ENCODE assay signal across 17 cellular contexts in the genomic region with DNA sequence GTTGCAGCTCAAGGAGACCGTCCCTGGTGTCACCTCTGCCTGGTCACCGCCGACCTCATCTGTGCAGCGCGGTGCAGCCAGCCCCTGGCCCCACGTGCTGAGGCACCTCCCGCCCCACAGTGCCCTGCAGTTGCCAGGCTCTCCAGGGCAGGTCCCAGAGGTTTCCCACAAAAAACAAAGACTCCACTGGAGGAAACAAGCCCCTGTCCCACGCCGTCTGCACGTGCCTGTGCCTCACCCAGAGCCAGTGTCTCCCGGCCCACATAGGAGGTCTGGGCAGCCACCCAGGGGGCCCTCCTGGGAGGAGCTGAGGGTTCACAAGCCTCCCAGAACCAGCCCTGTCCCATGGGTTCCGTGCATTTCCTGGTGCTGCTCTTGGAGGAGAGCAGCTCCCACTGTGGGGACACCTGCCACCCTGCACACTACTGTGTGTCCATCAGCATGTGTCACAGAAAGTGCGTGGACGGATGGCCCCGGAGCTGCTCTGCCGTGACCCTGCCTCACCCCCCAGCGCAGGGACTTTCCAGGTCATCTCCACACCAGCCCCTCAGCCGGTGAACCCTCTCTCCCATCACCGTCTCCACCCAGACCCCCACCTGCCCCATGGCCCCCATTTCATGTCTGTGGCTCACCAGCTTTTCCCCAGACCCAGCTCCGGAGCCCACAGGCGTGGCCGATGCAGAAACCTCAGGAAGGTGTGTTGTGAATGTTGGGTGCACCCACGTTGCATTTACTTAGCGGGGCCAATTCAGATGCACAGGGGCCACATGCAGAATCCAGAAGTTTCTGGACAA. TPM values are rescaled to one million over a fixed set of nuclear protein-coding genes. Genes with fewer than 3 reads are reported as not detected.
DNase-seq lines count a peak whose midpoint lies in the region; ATAC-seq, FAIRE-seq and TF ChIP-seq lines count a peak whose summit lies in the region.
"Had no signal": no experiment of that assay in that cellular context is flagged by ENCODE, and none has a peak within 500 bp of the region (broad histone marks: within the 10 kb centered on the region; RNA-seq: fewer than 3 reads in every experiment).

No MANE protein-coding gene starts in this region.

- H3K36me3 Mint-ChIP-seq in activated CD8-positive, alpha-beta T cell treated with anti-CD3 and anti-CD28 coated beads, Interleukin-2, amount 10 ng/mL, durations not matched to agents 7 days and 5 days (ENCODE audit: low read depth), result peaks cover 19% of the 10 kb centered on the region
- peaks cover 11% of the 10 kb centered on the region for H3K36me3 Mint-ChIP-seq in activated CD8-positive, alpha-beta T cell treated with anti-CD3 and anti-CD28 coated beads for 36 hours (ENCODE audit: low read depth)
- H3K36me3 Mint-ChIP-seq in memory B cell, result peaks cover 19% of the 10 kb centered on the region

- TF ChIP-seq POLR2A in K562 (conservative IDR thresholded peaks at IDR 0.05) (no peak), vagina (IDR thresholded peaks at IDR 0.05) (no peak)

- WGBS in K562 (ENCODE audit: insufficient coverage, low coverage, missing lambda C conversion rate), result 79% methylated on average over 24 of the region's 24 CpGs
- whole genome bisulfite sequencing in smooth muscle cell (ENCODE audit: low lambda C conversion rate), result 84% methylated on average over 23 of the region's 24 CpGs

- TF ChIP-seq RAD21 in K562 (CRISPR knock-in tag; conservative IDR thresholded peaks at IDR 0.05 in 1 of 2, IDR thresholded peaks at IDR 0.05 in 1 of 2), result no peak

- H3K4me2 ChIP-seq in K562 (ENCODE audit: insufficient read depth, low read length) (no peak overlapping the region), smooth muscle cell (no peak overlapping the region)
- H3K4me2 ChIP-seq: hepatocyte had no signal

- H3K4me1 ChIP-seq in K562 (replicated peaks in 1 of 2; ENCODE audit: control insufficient read depth in 2 of 2, insufficient read depth in 2 of 2, low read length in 2 of 2) (peaks cover 0 to 50% of the 10 kb centered on the region in 2 experiments; a peak in 3 of 5 replicates), vagina (peaks cover 37% of the 10 kb centered on the region), smooth muscle cell (ENCODE audit: low read depth) (no peaks in the 10 kb centered on the region)

- H3K79me2 ChIP-seq in K562 (ENCODE audit: control insufficient read depth, insufficient read depth, low read length), result no peaks in the 10 kb centered on the region
- no peaks in the 10 kb centered on the region for H3K79me2 ChIP-seq in smooth muscle cell (ENCODE audit: low read depth)
- H3K79me2 ChIP-seq: hepatocyte had no signal

- H3K9me3 ChIP-seq in K562 (replicated peaks; ENCODE audit: control insufficient read depth, insufficient read depth, low read depth, low read length) (peaks cover 14% of the 10 kb centered on the region), vagina (no peaks in the 10 kb centered on the region), smooth muscle cell (replicated peaks; ENCODE audit: low read depth) (no peaks in the 10 kb centered on the region)

- no peaks in the 10 kb centered on the region for H3K9me1 ChIP-seq in K562 (ENCODE audit: control insufficient read depth, insufficient read depth, low read length)

- ATAC-seq in activated CD8-positive, alpha-beta T cell treated with anti-CD3 and anti-CD28 coated beads, Interleukin-2, amount 10 ng/mL, durations not matched to agents 7 days and 5 days, result no peak
- ATAC-seq in activated CD8-positive, alpha-beta T cell treated with anti-CD3 and anti-CD28 coated beads for 36 hours, result no peak
- ATAC-seq in K562 (peak; percentile 46), memory B cell (ENCODE audit: low read depth) (no peak)

- no peak overlapping the region for H2AFZ ChIP-seq in K562 (ENCODE audit: low read depth, low read length)
- no peak overlapping the region for H2AFZ ChIP-seq in smooth muscle cell (ENCODE audit: low read depth)
- H2AFZ ChIP-seq: hepatocyte had no signal

- CTCF ChIA-PET in activated CD8-positive, alpha-beta T cell treated with anti-CD3 and anti-CD28 coated beads, Interleukin-2, amount 10 ng/mL, durations not matched to agents 7 days and 5 days (lab: Charles Lee), result no interaction called here
- CTCF ChIA-PET in activated CD8-positive, alpha-beta T cell treated with anti-CD3 and anti-CD28 coated beads for 36 hours (lab: Charles Lee), result interaction anchor here (1.4 kb wide), 1 partner anchor 12 kb away, joined by 4 read pairs; no protein-coding TSS in a partner anchor
- CTCF ChIA-PET in K562 (lab: Yijun Ruan, JAX; ENCODE audit: low intra/inter-chr PET ratio), result no interaction called here

- peak overlapping the region; percentile 11 for H3K27ac Mint-ChIP-seq in activated CD8-positive, alpha-beta T cell treated with anti-CD3 and anti-CD28 coated beads, Interleukin-2, amount 10 ng/mL, durations not matched to agents 7 days and 5 days
- H3K27ac Mint-ChIP-seq in activated CD8-positive, alpha-beta T cell treated with anti-CD3 and anti-CD28 coated beads for 36 hours, result no peak overlapping the region
- H3K27ac Mint-ChIP-seq in memory B cell, result peak overlapping the region; percentile 67
- H3K27ac Mint-ChIP-seq: CD4-positive, CD25-positive, alpha-beta regulatory T cell; endodermal cell had no signal

- H3K27ac ChIP-seq in K562 (ENCODE audit: extremely low read depth, low read depth, low read length), result no peak overlapping the region
- H3K27ac ChIP-seq in vagina, result peak overlapping the region; percentile 58
- no peak overlapping the region for H3K27ac ChIP-seq in smooth muscle cell (ENCODE audit: low read depth)

- H4K20me1 ChIP-seq in K562 (replicated peaks; ENCODE audit: control insufficient read depth, insufficient read depth, low read length) (no peaks in the 10 kb centered on the region), smooth muscle cell (ENCODE audit: low read depth) (no peaks in the 10 kb centered on the region)

- FAIRE-seq in K562 (lab: Jason Lieb, UNC), result no peak
- FAIRE-seq: A204.1 had no signal

- in situ Hi-C loops in K562 (cut with MboI), result no loop called here
- in situ Hi-C loops in G401 (cut with HindIII; ENCODE audit: low sequenced_read_pairs), result no loop called here

- no peaks in the 10 kb centered on the region for H3K27me3 Mint-ChIP-seq in activated CD8-positive, alpha-beta T cell treated with anti-CD3 and anti-CD28 coated beads, Interleukin-2, amount 10 ng/mL, durations not matched to agents 7 days and 5 days (ENCODE audit: low read depth)
- no peaks in the 10 kb centered on the region for H3K27me3 Mint-ChIP-seq in activated CD8-positive, alpha-beta T cell treated with anti-CD3 and anti-CD28 coated beads for 36 hours
- no peaks in the 10 kb centered on the region for H3K27me3 Mint-ChIP-seq in memory B cell
- H3K27me3 Mint-ChIP-seq: CD4-positive, CD25-positive, alpha-beta regulatory T cell had no signal

- peaks cover 5% of the 10 kb centered on the region for H3K9me3 Mint-ChIP-seq in activated CD8-positive, alpha-beta T cell treated with anti-CD3 and anti-CD28 coated beads, Interleukin-2, amount 10 ng/mL, durations not matched to agents 7 days and 5 days (ENCODE audit: insufficient read depth)
- peaks cover 3% of the 10 kb centered on the region for H3K9me3 Mint-ChIP-seq in activated CD8-positive, alpha-beta T cell treated with anti-CD3 and anti-CD28 coated beads for 36 hours
- no peaks in the 10 kb centered on the region for H3K9me3 Mint-ChIP-seq in memory B cell
- H3K9me3 Mint-ChIP-seq: CD4-positive, CD25-positive, alpha-beta regulatory T cell had no signal

- no peak for TF ChIP-seq EP300 in K562 (IDR thresholded peaks at IDR 0.05; ENCODE audit: low read length)

- no peak overlapping the region for H3K4me3 ChIP-seq in K562
- H3K4me3 ChIP-seq in vagina, result no peak overlapping the region
- H3K4me3 ChIP-seq in smooth muscle cell, result no peak overlapping the region
- H3K4me3 ChIP-seq: hepatocyte had no signal

- no TSS peak for BruUV-seq in K562 (replicated peaks; lab: Mats Ljungman, UMichigan)

- H3K4me3 Mint-ChIP-seq in activated CD8-positive, alpha-beta T cell treated with anti-CD3 and anti-CD28 coated beads, Interleukin-2, amount 10 ng/mL, durations not matched to agents 7 days and 5 days, result no peak overlapping the region
- H3K4me3 Mint-ChIP-seq in activated CD8-positive, alpha-beta T cell treated with anti-CD3 and anti-CD28 coated beads for 36 hours, result no peak overlapping the region
- no peak overlapping the region for H3K4me3 Mint-ChIP-seq in memory B cell
- H3K4me3 Mint-ChIP-seq: CD4-positive, CD25-positive, alpha-beta regulatory T cell; endodermal cell had no signal

- H3K27me3 ChIP-seq in K562 (ENCODE audit: control insufficient read depth in 2 of 2, insufficient read depth in 2 of 2, low read length in 2 of 2), result no peaks in the 10 kb centered on the region
- no peaks in the 10 kb centered on the region for H3K27me3 ChIP-seq in vagina
- no peaks in the 10 kb centered on the region for H3K27me3 ChIP-seq in smooth muscle cell (ENCODE audit: low read depth)
- H3K27me3 ChIP-seq: hepatocyte had no signal

- POLR2A ChIA-PET in activated CD8-positive, alpha-beta T cell treated with anti-CD3 and anti-CD28 coated beads, Interleukin-2, amount 10 ng/mL, durations not matched to agents 7 days and 5 days (lab: Charles Lee), result no interaction called here
- POLR2A ChIA-PET in activated CD8-positive, alpha-beta T cell treated with anti-CD3 and anti-CD28 coated beads for 36 hours (lab: Charles Lee), result interaction anchor here (1.0 to 1.3 kb wide), 2 partner anchors 9 to 39 kb away, joined by 3 to 4 read pairs; no protein-coding TSS in a partner anchor
- POLR2A ChIA-PET in K562 (lab: Yijun Ruan, JAX), result interaction anchor here (0.5 kb wide), 2 partner anchors 297 to 422 kb away, joined by 3 read pairs; no protein-coding TSS in a partner anchor

- DNase-seq in activated CD8-positive, alpha-beta T cell treated with anti-CD3 and anti-CD28 coated beads, Interleukin-2, amount 10 ng/mL, durations not matched to agents 7 days and 5 days, result no peak
- no peak for DNase-seq in activated CD8-positive, alpha-beta T cell treated with anti-CD3 and anti-CD28 coated beads for 36 hours
- DNase-seq in K562 (ENCODE audit: extremely low read depth in 1 of 4, low spot score in 3 of 4) (no peak), memory B cell (ENCODE audit: low spot score in 2 of 2) (no peak), vagina (ENCODE audit: extremely low spot score in 2 of 2) (no peak), smooth muscle cell (lab: John Stamatoyannopoulos, UW; ENCODE audit: unreplicated experiment) (no peak), SKM-1 treated with dmso at 0.1 percent for 144 hours (lab: John Stamatoyannopoulos, UW; ENCODE audit: unreplicated experiment) (no peak), G401 (ENCODE audit: low spot score) (no peak)
- DNase-seq: activated CD4-positive, CD25-positive, alpha-beta regulatory T cell; activated effector memory CD4-positive, alpha-beta T cell treated with anti-CD3 and anti-CD28 coated beads, Interleukin-2, amount 50 U/mL, for 16 hours; CD4-positive, CD25-positive, alpha-beta regulatory T cell; endodermal cell; NCI-H187; NCI-H446 treated with DMSO at 0.1 percent for 48 hours; T-helper 2 cell had no signal

- H3K4me1 Mint-ChIP-seq in activated CD8-positive, alpha-beta T cell treated with anti-CD3 and anti-CD28 coated beads, Interleukin-2, amount 10 ng/mL, durations not matched to agents 7 days and 5 days (ENCODE audit: low read depth), result no peaks in the 10 kb centered on the region
- peaks cover 2% of the 10 kb centered on the region for H3K4me1 Mint-ChIP-seq in activated CD8-positive, alpha-beta T cell treated with anti-CD3 and anti-CD28 coated beads for 36 hours (ENCODE audit: low read depth)
- H3K4me1 Mint-ChIP-seq in memory B cell, result peaks cover 23% of the 10 kb centered on the region
- H3K4me1 Mint-ChIP-seq: endodermal cell had no signal

- H3F3A ChIP-seq in smooth muscle cell (ENCODE audit: low read depth), result no peaks in the 10 kb centered on the region

- no peak for TF ChIP-seq CTCF in activated CD8-positive, alpha-beta T cell treated with anti-CD3 and anti-CD28 coated beads for 36 hours (IDR thresholded peaks at IDR 0.05)
- TF ChIP-seq CTCF in K562 (IDR thresholded peaks at IDR 0.05 in 2 of 3, conservative IDR thresholded peaks at IDR 0.05 in 1 of 3; ENCODE audit: insufficient read depth in 2 of 3, low read depth in 1 of 3, low read length in 3 of 3), result no peak
- TF ChIP-seq CTCF in vagina (IDR thresholded peaks at IDR 0.05), result no peak
- TF ChIP-seq CTCF in smooth muscle cell (IDR thresholded peaks at IDR 0.05; ENCODE audit: borderline replicate concordance, insufficient read depth, poor library complexity, severe bottlenecking), result no peak

- intact Hi-C loops in activated CD8-positive, alpha-beta T cell treated with anti-CD3 and anti-CD28 coated beads for 36 hours (cut with micrococcal nuclease), result no loop called here
- intact Hi-C loops in K562 (cut with micrococcal nuclease), result no loop called here
- intact Hi-C loops in vagina (cut with DNase I), result no loop called here

- peaks cover 16% of the 10 kb centered on the region; the same call in 2 of the 3 replicates for H3K36me3 ChIP-seq in K562 (ENCODE audit: control insufficient read depth, insufficient read depth, low read length)
- peaks cover 0 to 8% of the 10 kb centered on the region in 2 donors for H3K36me3 ChIP-seq in vagina
- H3K36me3 ChIP-seq in smooth muscle cell (ENCODE audit: low read depth), result no peaks in the 10 kb centered on the region

- H3K9ac ChIP-seq in K562 (ENCODE audit: insufficient read depth in 1 of 2, low read depth in 2 of 2, low read length in 2 of 2) (no peak overlapping the region), smooth muscle cell (ENCODE audit: low read depth) (no peak overlapping the region)

RNA-seq across cellular contexts. Expression of gene CDH15, which starts 17.0 kb away (rescaled TPM):
- total RNA-seq in activated CD8-positive, alpha-beta T cell treated with anti-CD3 and anti-CD28 coated beads, Interleukin-2, amount 10 ng/mL, durations not matched to agents 7 days and 5 days, result not detected
- total RNA-seq in activated CD8-positive, alpha-beta T cell treated with anti-CD3 and anti-CD28 coated beads for 36 hours, result not detected
- 0.37 TPM in 1 of 2 replicates, not detected in the other for total RNA-seq in K562 (2011; cell fraction: chromatin; rRNA removed; ENCODE audit: low replicate concordance)
- 0.33 TPM in 1 of 2 replicates, not detected in the other for total RNA-seq in K562 (2011; cell fraction: nucleolus; rRNA removed)
- not detected in 2 replicates for total RNA-seq in K562 (2011; cell fraction: nucleoplasm; rRNA removed)
- total RNA-seq in K562 (2014; rRNA removed) (0.16 and 0.18 TPM in 2 replicates), K562 (2014; rRNA removed; fragmentation: Illumina TruSeq; extraction: Trizol) (not detected in 2 replicates), K562 (2015; rRNA removed; fragmentation: Illumina TruSeq; extraction: Trizol) (not detected in 2 replicates), K562 (2021) (0.07 and 0.11 TPM in 2 replicates), vagina (not detected), smooth muscle cell (0.36 and 0.45 TPM in 2 replicates)
- polyA plus RNA-seq in K562 (2011; rRNA removed) (0.03 TPM in 1 of 2 replicates, not detected in the other), K562 (2014; fragmentation: Illumina TruSeq; extraction: Trizol) (not detected in 2 replicates), K562 (2014; fragmentation: Nextera tagmentation; extraction: Ambion mirVana) (not detected), K562 (2014; rRNA removed) (not detected in 2 replicates), smooth muscle cell (1.2 and 1.4 TPM in 2 replicates)
- 0.03 and 0.12 TPM in 2 replicates for polyA plus RNA-seq in K562 (2011; cell fraction: cytosol; rRNA removed)
- polyA plus RNA-seq in K562 (2011; cell fraction: nucleus; rRNA removed), result 0.08 and 0.09 TPM in 2 replicates
- polyA plus RNA-seq in K562 (2012), result 0.11 and 0.12 TPM in 2 replicates
- polyA minus RNA-seq in K562 (2011; rRNA and poly(A)+ RNA removed), result not detected in 2 replicates
- not detected in 2 replicates for polyA minus RNA-seq in K562 (2011; cell fraction: cytosol; rRNA and poly(A)+ RNA removed)
- not detected in 2 replicates for polyA minus RNA-seq in K562 (2011; cell fraction: nucleus; rRNA and poly(A)+ RNA removed)
- 0.37 TPM in 2 replicates for total RNA-seq in G401 (2014; rRNA removed; shearing (Covaris generic))
- polyA plus RNA-seq: CD4-positive, CD25-positive, alpha-beta regulatory T cell had no signal

RNA-seq across cellular contexts. Expression of gene SLC22A31, which starts 45.8 kb away (rescaled TPM):
- not detected for total RNA-seq in activated CD8-positive, alpha-beta T cell treated with anti-CD3 and anti-CD28 coated beads, Interleukin-2, amount 10 ng/mL, durations not matched to agents 7 days and 5 days
- under 1 TPM; 0.16 to 0.20 TPM for total RNA-seq in activated CD8-positive, alpha-beta T cell treated with anti-CD3 and anti-CD28 coated beads for 36 hours
- total RNA-seq in K562 (2011; cell fraction: chromatin; rRNA removed; ENCODE audit: low replicate concordance), result 1.7 and 10.2 TPM in 2 replicates
- total RNA-seq in K562 (2011; cell fraction: nucleolus; rRNA removed), result 8.4 and 9.0 TPM in 2 replicates
- total RNA-seq in K562 (2011; cell fraction: nucleoplasm; rRNA removed), result 3.0 and 3.2 TPM in 2 replicates
- total RNA-seq in K562 (2014; rRNA removed) (0.54 and 0.86 TPM in 2 replicates), K562 (2014; rRNA removed; fragmentation: Illumina TruSeq; extraction: Trizol) (not detected in 2 replicates), K562 (2015; rRNA removed; fragmentation: Illumina TruSeq; extraction: Trizol) (0.15 and 0.29 TPM in 2 replicates), K562 (2021) (1.1 and 1.3 TPM in 2 replicates), vagina (not detected), smooth muscle cell (not detected in 2 replicates)
- polyA plus RNA-seq in K562 (2011; rRNA removed) (0.39 and 1.9 TPM in 2 replicates), K562 (2014; fragmentation: Illumina TruSeq; extraction: Trizol) (0.36 and 0.47 TPM in 2 replicates), K562 (2014; fragmentation: Nextera tagmentation; extraction: Ambion mirVana) (not detected), K562 (2014; rRNA removed) (2.2 and 2.4 TPM in 2 replicates), smooth muscle cell (0.43 TPM in 1 of 2 replicates, not detected in the other)
- 0.94 and 0.97 TPM in 2 replicates for polyA plus RNA-seq in K562 (2011; cell fraction: cytosol; rRNA removed)
- polyA plus RNA-seq in K562 (2011; cell fraction: nucleus; rRNA removed), result 21.9 and 26.1 TPM in 2 replicates
- 0.74 and 1.7 TPM in 2 replicates for polyA plus RNA-seq in K562 (2012)
- not detected in 2 replicates for polyA minus RNA-seq in K562 (2011; rRNA and poly(A)+ RNA removed)
- polyA minus RNA-seq in K562 (2011; cell fraction: cytosol; rRNA and poly(A)+ RNA removed), result 0.76 TPM in 1 of 2 replicates, not detected in the other
- 1.9 and 3.9 TPM in 2 replicates for polyA minus RNA-seq in K562 (2011; cell fraction: nucleus; rRNA and poly(A)+ RNA removed)
- total RNA-seq in G401 (2014; rRNA removed; shearing (Covaris generic)), result 0.55 and 1.5 TPM in 2 replicates
- total RNA-seq: CD4-positive, CD25-positive, alpha-beta regulatory T cell had no signal
